1 cellular context compared by ENCODE assay signal in genomic region chr6:33771342-33772113, GRCh38.
A peak's percentile ranks its signal among the peaks of the same experiment; 100 is the strongest.
TF ChIP-seq lines count a peak whose summit lies in the region.

No MANE protein-coding gene starts in this region.

TF ChIP-seq in K562, 482 proteins besides CTCF, POLR2A, EP300 and RAD21 (continues in another document):
- TF ChIP-seq EGR1 (conservative IDR thresholded peaks at IDR 0.05), result peak; percentile 50
- peak; percentile 80 for TF ChIP-seq CTBP1 (IDR thresholded peaks at IDR 0.05; ENCODE audit: borderline replicate concordance)
- no peak for TF ChIP-seq ZSCAN29 (IDR thresholded peaks at IDR 0.05)
- TF ChIP-seq ZNF324 (CRISPR knock-in tag; IDR thresholded peaks at IDR 0.05), result no peak
- peak; percentile 60; the same call in 1 of the 2 replicates for TF ChIP-seq KLF13 (tag; IDR thresholded peaks at IDR 0.05; ENCODE audit: borderline replicate concordance, low read depth)
- TF ChIP-seq FOXK1 (CRISPR knock-in tag; IDR thresholded peaks at IDR 0.05; ENCODE audit: borderline replicate concordance), result peak; percentile 7; the same call in 1 of the 2 replicates
- no peak for TF ChIP-seq ZNF274 (IDR thresholded peaks at IDR 0.05; ENCODE audit: borderline replicate concordance, low read depth, low read length)
- no peak for TF ChIP-seq ZFP36 (IDR thresholded peaks at IDR 0.05; ENCODE audit: low read depth, low read length, partially characterized antibody)
- no peak for TF ChIP-seq PTTG1 (tag; IDR thresholded peaks at IDR 0.05; ENCODE audit: low read depth)
- TF ChIP-seq DEAF1 (CRISPR knock-in tag; IDR thresholded peaks at IDR 0.05), result peak; percentile 87
- TF ChIP-seq DLX4 (CRISPR knock-in tag; IDR thresholded peaks at IDR 0.05), result no peak
- TF ChIP-seq ETV5 (CRISPR knock-in tag; IDR thresholded peaks at IDR 0.05; ENCODE audit: low read depth), result no peak
- TF ChIP-seq HCFC1 (IDR thresholded peaks at IDR 0.05; ENCODE audit: low read depth, low read length), result 0 out of 2 replicates have a peak, but pooled peaks have one; percentile 18
- TF ChIP-seq RBBP5 (IDR thresholded peaks at IDR 0.05; ENCODE audit: borderline replicate concordance, insufficient read depth, low read length, poor library complexity, severe bottlenecking), result no peak
- peak; percentile 73 for TF ChIP-seq ZBTB17 (CRISPR knock-in tag; IDR thresholded peaks at IDR 0.05)
- TF ChIP-seq LEF1 (IDR thresholded peaks at IDR 0.05), result no peak
- peak; percentile 70; the same call in 1 of the 2 replicates for TF ChIP-seq ZBTB7A (IDR thresholded peaks at IDR 0.05; ENCODE audit: borderline replicate concordance, control insufficient read depth, low read depth, low read length)
- TF ChIP-seq STAG1 (CRISPR knock-in tag; IDR thresholded peaks at IDR 0.05; ENCODE audit: borderline replicate concordance), result peak; percentile 93
- TF ChIP-seq HNRNPLL (IDR thresholded peaks at IDR 0.05; ENCODE audit: low read depth, low read length, poor library complexity, severe bottlenecking), result peak; percentile 68
- peak in 2 of 3 experiments; percentile 26 to 40 for TF ChIP-seq YY1 (IDR thresholded peaks at IDR 0.05; ENCODE audit: borderline replicate concordance in 1 of 3, control insufficient read depth in 1 of 3, extremely low read depth in 1 of 3, insufficient read depth in 3 of 3, insufficient read length in 1 of 3, insufficient replicate concordance in 2 of 3, low read depth in 1 of 3, low read length in 2 of 3)
- TF ChIP-seq GATAD2A (IDR thresholded peaks at IDR 0.05), result no peak
- TF ChIP-seq ZEB2 (IDR thresholded peaks at IDR 0.05), result no peak
- peak; percentile 42 to 58; a peak in 1 of 4 replicates for TF ChIP-seq UBTF (IDR thresholded peaks at IDR 0.05; ENCODE audit: borderline replicate concordance in 1 of 2, low read depth in 2 of 2, low read length in 2 of 2)
- no peak for TF ChIP-seq MEF2D (tag; conservative IDR thresholded peaks at IDR 0.05; ENCODE audit: low read depth)
- no peak for TF ChIP-seq ZNF717 (CRISPR knock-in tag; IDR thresholded peaks at IDR 0.05)
- TF ChIP-seq ZNF318 (IDR thresholded peaks at IDR 0.05; ENCODE audit: borderline replicate concordance in 1 of 2, low read depth in 1 of 2), result no peak
- peak; percentile 92 for TF ChIP-seq L3MBTL2 (IDR thresholded peaks at IDR 0.05)
- TF ChIP-seq ZBTB33 (CRISPR knock-in tag; IDR thresholded peaks at IDR 0.05), result 0 out of 2 replicates have a peak, but pooled peaks have one; percentile 20
- no peak for TF ChIP-seq RBM15 (IDR thresholded peaks at IDR 0.05; ENCODE audit: insufficient read depth, low read length)
- TF ChIP-seq TAF1 (IDR thresholded peaks at IDR 0.05; ENCODE audit: control insufficient read depth, extremely low read depth, insufficient read depth, low read length, severe bottlenecking), result no peak
- TF ChIP-seq E2F6 (IDR thresholded peaks at IDR 0.05; ENCODE audit: borderline replicate concordance in 1 of 2, extremely low read depth in 1 of 2, insufficient read depth in 1 of 2, insufficient read length in 1 of 2, low read depth in 1 of 2, low read length in 1 of 2, poor library complexity in 1 of 2, severe bottlenecking in 1 of 2), result peak; percentile 39 to 53
- TF ChIP-seq POLR2G (IDR thresholded peaks at IDR 0.05; ENCODE audit: low read depth, low read length), result peak; percentile 69
- TF ChIP-seq ZFP1 (CRISPR knock-in tag; IDR thresholded peaks at IDR 0.05), result no peak
- peak; percentile 16; the same call in 1 of the 2 replicates for TF ChIP-seq CREM (IDR thresholded peaks at IDR 0.05; ENCODE audit: low read depth)
- no peak for TF ChIP-seq NR0B1 (IDR thresholded peaks at IDR 0.05; ENCODE audit: partially characterized antibody)
- TF ChIP-seq TARDBP (IDR thresholded peaks at IDR 0.05), result peak; percentile 15; the same call in 1 of the 2 replicates
- TF ChIP-seq HOXB6 (CRISPR knock-in tag; IDR thresholded peaks at IDR 0.05; ENCODE audit: borderline replicate concordance), result no peak
- TF ChIP-seq JUN (IDR thresholded peaks at IDR 0.05; ENCODE audit: borderline replicate concordance, low read depth, low read length), result no peak; the same call in 1 of the 2 replicates
- TF ChIP-seq JUN (CRISPR knock-in tag; IDR thresholded peaks at IDR 0.05; ENCODE audit: borderline replicate concordance), result no peak
- no peak for TF ChIP-seq ZNF134 (CRISPR knock-in tag; conservative IDR thresholded peaks at IDR 0.05)
- TF ChIP-seq CTCFL (IDR thresholded peaks at IDR 0.05; ENCODE audit: borderline replicate concordance, insufficient read depth, low read depth, low read length, poor library complexity, severe bottlenecking), result peak; percentile 85
